In the genomic region with DNA sequence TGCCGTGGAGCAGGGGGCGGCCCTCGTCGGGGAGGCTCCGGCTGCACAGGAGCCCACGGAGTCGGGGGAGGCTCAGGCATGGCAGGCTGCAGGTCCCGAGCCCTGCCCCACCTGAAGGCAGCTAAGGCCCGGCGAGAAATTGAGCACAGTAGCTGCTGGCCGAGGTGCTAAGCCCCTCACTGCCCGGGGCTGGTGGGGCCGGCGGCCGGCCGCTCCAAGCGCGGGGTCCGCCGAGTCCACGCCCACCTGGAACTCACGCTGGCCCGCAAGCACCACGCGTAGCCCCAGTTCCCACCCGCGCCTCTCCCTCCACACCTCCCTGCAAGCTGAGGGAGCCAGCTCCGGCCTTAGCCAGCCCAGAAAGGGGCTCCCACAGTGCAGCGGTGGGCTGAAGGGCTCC, we compare ENCODE assay signal across 20 cellular contexts.
DNase-seq lines count a peak whose midpoint lies in the region; TF ChIP-seq lines count a peak whose summit lies in the region.
"Had no signal": no experiment of that assay in that cellular context is flagged by ENCODE, and none has a peak within 500 bp of the region (broad histone marks: within the 10 kb centered on the region; RNA-seq: fewer than 3 reads in every experiment).

No MANE protein-coding gene starts in this region.

- H4K8ac ChIP-seq in trophoblast cell (ENCODE audit: low read depth, low read length), result no peak overlapping the region

- no CpG with 5 or more reads among the region's 29 CpGs for WGBS in trophoblast cell (ENCODE audit: extremely low coverage, insufficient coverage, insufficient read length)

- H3K4ac ChIP-seq in trophoblast cell (ENCODE audit: low read depth, low read length), result no peak overlapping the region

- no peak overlapping the region for H2BK120ac ChIP-seq in trophoblast cell (ENCODE audit: insufficient read depth, low read length, poor library complexity)

- no peak overlapping the region for H2BK5ac ChIP-seq in trophoblast cell (ENCODE audit: low read depth, low read length, poor library complexity)

- no peak overlapping the region for H2AK5ac ChIP-seq in trophoblast cell (ENCODE audit: low read length)

- no peak for TF ChIP-seq CTCF in vagina (IDR thresholded peaks at IDR 0.05)

- no peaks in the 10 kb centered on the region for H3K4me1 ChIP-seq in trophoblast cell (ENCODE audit: control insufficient read depth in 1 of 2, insufficient read depth in 2 of 2, low read length in 2 of 2)
- H3K4me1 ChIP-seq in vagina, result no peaks in the 10 kb centered on the region
- H3K4me1 ChIP-seq: A549; BLaER1 treated with 17β-estradiol and CSF1 and Interleukin-3, amounts not matched to agents 10 nM and 100 nM had no signal

- H3K9me3 ChIP-seq in trophoblast cell (ENCODE audit: insufficient read depth, low read depth, low read length) (no peaks in the 10 kb centered on the region), vagina (no peaks in the 10 kb centered on the region)
- H3K9me3 ChIP-seq: A549 had no signal

- H3K36me3 ChIP-seq in trophoblast cell (ENCODE audit: control insufficient read depth in 1 of 2, insufficient read depth in 2 of 2, low read length in 2 of 2) (no peaks in the 10 kb centered on the region), vagina (no peaks in the 10 kb centered on the region)
- H3K36me3 ChIP-seq: BLaER1 treated with 17β-estradiol and CSF1 and Interleukin-3, amounts not matched to agents 10 nM and 100 nM had no signal

- DNase-seq in activated gamma-delta T cell (lab: John Stamatoyannopoulos, UW) (peak; percentile 10), activated gamma-delta T cell treated with Interleukin-2 at 50 U/mL for 16 hours (no peak), trophoblast cell (no peak), vagina (ENCODE audit: extremely low spot score in 2 of 2) (no peak), NCI-H1105 (lab: John Stamatoyannopoulos, UW) (no peak)
- DNase-seq: AML-193; CD4-positive, alpha-beta T cell; CD8-positive, alpha-beta T cell; DMS 273 treated with DMSO at 0.1 percent for 48 hours; DMS153; DMS53; DMS79; DND-41; EL; GDM1 had no signal

- no peak for TF ChIP-seq POLR2A in vagina (IDR thresholded peaks at IDR 0.05)

- H3K79me2 ChIP-seq in trophoblast cell (ENCODE audit: control insufficient read depth, insufficient read depth, low read length, poor library complexity), result no peaks in the 10 kb centered on the region

- no peak overlapping the region for H3K4me2 ChIP-seq in trophoblast cell (ENCODE audit: low read length)
- H3K4me2 ChIP-seq: A549; BLaER1 treated with 17β-estradiol and CSF1 and Interleukin-3, amounts not matched to agents 10 nM and 100 nM had no signal

- intact Hi-C loops in vagina (cut with DNase I), result no loop called here

- H4K91ac ChIP-seq in trophoblast cell (ENCODE audit: low read depth, low read length), result no peak overlapping the region

- H3K27me3 ChIP-seq in trophoblast cell (ENCODE audit: insufficient read depth, low read length), result no peaks in the 10 kb centered on the region
- no peaks in the 10 kb centered on the region for H3K27me3 ChIP-seq in vagina

- peak overlapping the region; percentile 18 for H4K12ac ChIP-seq in trophoblast cell (ENCODE audit: low read depth, low read length)

- no peak overlapping the region for H2BK12ac ChIP-seq in trophoblast cell (ENCODE audit: low read length)

- no peak overlapping the region for H3K23ac ChIP-seq in trophoblast cell (ENCODE audit: low read length)

- no peak overlapping the region for H3K9ac ChIP-seq in trophoblast cell (ENCODE audit: low read length)
- H3K9ac ChIP-seq: BLaER1 treated with 17β-estradiol and CSF1 and Interleukin-3, amounts not matched to agents 10 nM and 100 nM had no signal

- H3K27ac ChIP-seq in trophoblast cell (ENCODE audit: low read depth, low read length), result no peak overlapping the region
- no peak overlapping the region for H3K27ac ChIP-seq in vagina
- H3K27ac ChIP-seq: 22Rv1; A549; BLaER1 treated with 17β-estradiol and CSF1 and Interleukin-3, amounts not matched to agents 10 nM and 100 nM; C4-2B had no signal

- no peak overlapping the region for H3K18ac ChIP-seq in trophoblast cell (ENCODE audit: low read length)

- H3K4me3 ChIP-seq in trophoblast cell (ENCODE audit: low read depth, low read length) (no peak overlapping the region), vagina (no peak overlapping the region)
- H3K4me3 ChIP-seq: A549; BLaER1 treated with 17β-estradiol and CSF1 and Interleukin-3, amounts not matched to agents 10 nM and 100 nM; GM12878 had no signal

- no peak overlapping the region for H3K14ac ChIP-seq in trophoblast cell (ENCODE audit: low read length)

- H3K79me1 ChIP-seq in trophoblast cell (ENCODE audit: low read length), result no peaks in the 10 kb centered on the region

- H2AFZ ChIP-seq in trophoblast cell (ENCODE audit: insufficient read depth, low read length, poor library complexity), result no peak overlapping the region
